In the genomic region with DNA sequence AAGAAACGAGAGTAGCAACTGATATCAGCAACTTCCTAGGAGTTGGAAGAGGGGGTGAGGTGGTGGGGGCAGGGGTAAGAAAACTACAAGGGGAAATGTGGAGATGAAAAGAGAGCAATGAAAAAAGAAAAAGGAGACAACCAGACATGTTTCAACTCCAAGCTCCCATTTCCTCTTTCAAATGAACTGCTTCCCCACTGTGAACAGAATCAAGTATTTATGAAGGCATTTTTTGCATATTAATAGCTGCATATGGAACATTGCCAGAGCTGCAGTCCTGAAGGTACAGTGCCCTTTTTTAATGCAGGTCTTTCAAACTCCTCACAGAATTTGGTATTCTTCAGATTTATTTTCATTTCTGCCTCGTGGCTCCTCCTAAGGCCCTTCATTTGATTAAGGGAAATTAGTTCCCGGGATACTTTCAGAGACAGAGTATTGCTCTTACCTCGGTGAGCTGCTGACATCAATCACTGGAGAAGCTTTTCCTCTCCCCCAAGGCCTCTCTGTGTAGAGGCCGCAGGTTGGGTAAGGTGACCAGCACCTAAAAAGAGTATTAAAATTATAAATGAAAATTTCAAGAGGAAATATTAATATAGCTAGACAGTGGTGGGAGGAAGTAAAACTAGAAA, we compare ENCODE assay signal across 2 cellular contexts.
TF ChIP-seq lines count a peak whose summit lies in the region.

No MANE protein-coding gene starts in this region.

TF ChIP-seq in GM12891, 5 proteins besides CTCF, POLR2A, EP300 and RAD21:
- TF ChIP-seq POLR2AphosphoS5 (IDR thresholded peaks at IDR 0.05; ENCODE audit: low read depth, low read length): no peak
- TF ChIP-seq TAF1 (IDR thresholded peaks at IDR 0.05; ENCODE audit: low read depth, low read length): no peak
- peak; percentile 70 for TF ChIP-seq SPI1 (IDR thresholded peaks at IDR 0.05; ENCODE audit: low read depth, low read length)
- no peak for TF ChIP-seq POU2F2 (IDR thresholded peaks at IDR 0.05; ENCODE audit: low read depth, low read length)
- no peak for TF ChIP-seq PAX5 (IDR thresholded peaks at IDR 0.05; ENCODE audit: insufficient read depth, low read length, severe bottlenecking)

TF ChIP-seq in H1, 55 proteins besides CTCF, POLR2A, EP300 and RAD21:
- TF ChIP-seq SAP30 (IDR thresholded peaks at IDR 0.05; ENCODE audit: insufficient read depth, insufficient replicate concordance, low read length): no peak
- TF ChIP-seq TCF12 (IDR thresholded peaks at IDR 0.05; ENCODE audit: low read depth, low read length): no peak
- no peak for TF ChIP-seq JUN (IDR thresholded peaks at IDR 0.05; ENCODE audit: low read depth, low read length)
- TF ChIP-seq RXRA (IDR thresholded peaks at IDR 0.05; ENCODE audit: insufficient read depth, low read depth, low read length): no peak
- TF ChIP-seq SP2 (IDR thresholded peaks at IDR 0.05; ENCODE audit: low read length): no peak
- TF ChIP-seq HDAC2 (IDR thresholded peaks at IDR 0.05; ENCODE audit: borderline replicate concordance in 1 of 2, low read depth in 2 of 2, low read length in 2 of 2): no peak
- no peak for TF ChIP-seq TAF1 (IDR thresholded peaks at IDR 0.05; ENCODE audit: low read depth, low read length)
- no peak for TF ChIP-seq TBP (IDR thresholded peaks at IDR 0.05; ENCODE audit: low read depth, low read length)
TF ChIP-seq in H1: peak in this region for 0.
